Comparison of ENCODE assay signal across 1 cellular context in genomic region chr4:7034262-7035081, GRCh38.
TF ChIP-seq lines count a peak whose summit lies in the region.

No MANE protein-coding gene starts in this region.

TF ChIP-seq in A549, 52 proteins besides CTCF, POLR2A, EP300 and RAD21 (continued from another document):
- no peak for TF ChIP-seq PHF8 (IDR thresholded peaks at IDR 0.05; ENCODE audit: borderline replicate concordance, low read depth)
- TF ChIP-seq HDAC2 (IDR thresholded peaks at IDR 0.05), result no peak
- no peak for TF ChIP-seq BCL3 (IDR thresholded peaks at IDR 0.05)
- TF ChIP-seq CHD2 (IDR thresholded peaks at IDR 0.05; ENCODE audit: low read length, partially characterized antibody), result no peak
- TF ChIP-seq NPAS2 (CRISPR knock-in tag; IDR thresholded peaks at IDR 0.05; ENCODE audit: borderline replicate concordance), result no peak
- no peak for TF ChIP-seq NR3C1 (IDR thresholded peaks at IDR 0.05)
- no peak for TF ChIP-seq JUNB (IDR thresholded peaks at IDR 0.05)
- TF ChIP-seq E2F6 (IDR thresholded peaks at IDR 0.05; ENCODE audit: borderline replicate concordance, low read depth), result 0 out of 2 replicates have a peak, but pooled peaks have one; percentile 23
- TF ChIP-seq RNF2 (IDR thresholded peaks at IDR 0.05; ENCODE audit: borderline replicate concordance, low read depth), result no peak
- peak; percentile 39; the same call in 1 of the 2 replicates for TF ChIP-seq MAX (IDR thresholded peaks at IDR 0.05)
- TF ChIP-seq USF2 (IDR thresholded peaks at IDR 0.05), result no peak
- TF ChIP-seq KDM1A (IDR thresholded peaks at IDR 0.05; ENCODE audit: low read depth), result no peak
- TF ChIP-seq HOXB5 (CRISPR knock-in tag; IDR thresholded peaks at IDR 0.05), result no peak
- no peak for TF ChIP-seq ZNF302 (CRISPR knock-in tag; IDR thresholded peaks at IDR 0.05)
- no peak for TF ChIP-seq MAZ (IDR thresholded peaks at IDR 0.05; ENCODE audit: borderline replicate concordance, low read depth, low read length)
- no peak for TF ChIP-seq MAFK (IDR thresholded peaks at IDR 0.05; ENCODE audit: partially characterized antibody)
- TF ChIP-seq RFX5 (IDR thresholded peaks at IDR 0.05), result no peak
